ENCODE assay signal across 8 cellular contexts in the genomic region with DNA sequence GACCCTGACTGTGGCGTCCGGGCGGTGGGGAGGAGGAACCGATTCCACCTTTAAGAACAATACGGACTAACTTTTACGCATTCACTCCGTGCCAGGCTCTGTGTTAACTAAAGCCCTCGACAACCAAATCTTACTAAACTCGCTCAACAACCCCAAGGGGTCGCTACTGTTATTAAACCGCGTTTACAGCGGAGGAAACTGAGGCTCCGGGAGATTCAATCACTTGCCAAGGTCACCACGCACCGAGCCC.
DNase-seq lines count a peak whose midpoint lies in the region; ATAC-seq and TF ChIP-seq lines count a peak whose summit lies in the region.

No MANE protein-coding gene starts in this region.

- H3K27ac ChIP-seq in WERI-Rb-1: peak overlapping the region; percentile 95; the same call in 1 of the 2 replicates
- H3K27ac ChIP-seq in iPS DF 6.9 (ENCODE audit: low read length): no peak overlapping the region

- WGBS in iPS DF 6.9 (ENCODE audit: insufficient coverage, insufficient read length): no CpG with 5 or more reads among the region's 16 CpGs

- peaks cover 3% of the 10 kb centered on the region; the same call in 1 of the 2 replicates for H3K4me1 ChIP-seq in iPS DF 6.9 (ENCODE audit: control insufficient read depth, insufficient read depth, low read length)

- peaks cover 8% of the 10 kb centered on the region in 2 donors for H3K9me3 Mint-ChIP-seq in stimulated activated naive CD8-positive, alpha-beta T cell treated with anti-CD3 and anti-CD28 coated beads, Interleukin-15, amount 100 ng/mL, for 72 hours

- H3K27ac Mint-ChIP-seq in stimulated activated naive CD8-positive, alpha-beta T cell treated with anti-CD3 and anti-CD28 coated beads, Interleukin-15, amount 100 ng/mL, for 72 hours: peak overlapping the region in 1 of 2 donors; percentile 71

- H3K9me3 ChIP-seq in WERI-Rb-1 (ENCODE audit: severe bottlenecking): peaks cover 9% of the 10 kb centered on the region
- H3K9me3 ChIP-seq in iPS DF 6.9 (ENCODE audit: control insufficient read depth, insufficient read depth, low read length): no peaks in the 10 kb centered on the region

- H3K36me3 ChIP-seq in WERI-Rb-1 (peaks cover 35% of the 10 kb centered on the region), iPS DF 6.9 (ENCODE audit: control insufficient read depth, insufficient read depth, low read length) (peaks cover 8% of the 10 kb centered on the region)

- H3K27me3 ChIP-seq in WERI-Rb-1 (ENCODE audit: insufficient read depth, low read depth, severe bottlenecking) (no peaks in the 10 kb centered on the region), iPS DF 6.9 (ENCODE audit: control insufficient read depth, insufficient read depth, low read length) (no peaks in the 10 kb centered on the region)

- H3K4me3 ChIP-seq in WERI-Rb-1 (ENCODE audit: low read depth, low read length): peak overlapping the region; percentile 46
- H3K4me3 ChIP-seq in iPS DF 6.9 (ENCODE audit: low read length): peak overlapping the region; percentile 93; the same call in 1 of the 2 replicates

- no peak for TF ChIP-seq CTCF in WERI-Rb-1 (IDR thresholded peaks at IDR 0.05; ENCODE audit: low read depth, low read length)

- peak; percentile 28 for DNase-seq in activated CD4-positive, alpha-beta T cell treated with anti-CD3 and anti-CD28 coated beads for 48 hours
- no peak for DNase-seq in activated CD4-positive, alpha-beta T cell treated with anti-CD3 and anti-CD28 coated beads, Interleukin-2, amount 50 U/mL, for 1 hour
- DNase-seq in WERI-Rb-1 (peak; percentile 27), iPS DF 6.9 (ENCODE audit: low read depth, low spot score) (no peak), RKO (ENCODE audit: low spot score) (no peak), NCI-H1092 treated with DMSO at 0.1 percent for 48 hours (lab: John Stamatoyannopoulos, UW) (no peak), NCI-H1105 (lab: John Stamatoyannopoulos, UW) (no peak)
- DNase-seq in stimulated activated naive CD8-positive, alpha-beta T cell treated with anti-CD3 and anti-CD28 coated beads, Interleukin-15, amount 100 ng/mL, for 72 hours: no peak

- no peaks in the 10 kb centered on the region for H3K27me3 Mint-ChIP-seq in stimulated activated naive CD8-positive, alpha-beta T cell treated with anti-CD3 and anti-CD28 coated beads, Interleukin-15, amount 100 ng/mL, for 72 hours

- peak overlapping the region; percentile 62 to 73 for H3K4me3 Mint-ChIP-seq in stimulated activated naive CD8-positive, alpha-beta T cell treated with anti-CD3 and anti-CD28 coated beads, Interleukin-15, amount 100 ng/mL, for 72 hours

- H3K4me1 Mint-ChIP-seq in stimulated activated naive CD8-positive, alpha-beta T cell treated with anti-CD3 and anti-CD28 coated beads, Interleukin-15, amount 100 ng/mL, for 72 hours: peaks cover 28% of the 10 kb centered on the region

- ATAC-seq in stimulated activated naive CD8-positive, alpha-beta T cell treated with anti-CD3 and anti-CD28 coated beads, Interleukin-15, amount 100 ng/mL, for 72 hours: no peak

Comparison
In these comparisons a context has a peak if more than half of its experiments do, and no peak if none do; other contexts are left out.
1. DNase-seq: peak in activated CD4-positive, alpha-beta T cell treated with anti-CD3 and anti-CD28 coated beads for 48 hours (single experiment) and WERI-Rb-1 (single experiment); none in activated CD4-positive, alpha-beta T cell treated with anti-CD3 and anti-CD28 coated beads, Interleukin-2, amount 50 U/mL, for 1 hour (single experiment), iPS DF 6.9 (single experiment), stimulated activated naive CD8-positive, alpha-beta T cell treated with anti-CD3 and anti-CD28 coated beads, Interleukin-15, amount 100 ng/mL, for 72 hours (0 of 2), RKO (single experiment), NCI-H1092 treated with DMSO at 0.1 percent for 48 hours (single experiment) and NCI-H1105 (single experiment).